1 cellular context compared by ENCODE assay signal in the genomic region with DNA sequence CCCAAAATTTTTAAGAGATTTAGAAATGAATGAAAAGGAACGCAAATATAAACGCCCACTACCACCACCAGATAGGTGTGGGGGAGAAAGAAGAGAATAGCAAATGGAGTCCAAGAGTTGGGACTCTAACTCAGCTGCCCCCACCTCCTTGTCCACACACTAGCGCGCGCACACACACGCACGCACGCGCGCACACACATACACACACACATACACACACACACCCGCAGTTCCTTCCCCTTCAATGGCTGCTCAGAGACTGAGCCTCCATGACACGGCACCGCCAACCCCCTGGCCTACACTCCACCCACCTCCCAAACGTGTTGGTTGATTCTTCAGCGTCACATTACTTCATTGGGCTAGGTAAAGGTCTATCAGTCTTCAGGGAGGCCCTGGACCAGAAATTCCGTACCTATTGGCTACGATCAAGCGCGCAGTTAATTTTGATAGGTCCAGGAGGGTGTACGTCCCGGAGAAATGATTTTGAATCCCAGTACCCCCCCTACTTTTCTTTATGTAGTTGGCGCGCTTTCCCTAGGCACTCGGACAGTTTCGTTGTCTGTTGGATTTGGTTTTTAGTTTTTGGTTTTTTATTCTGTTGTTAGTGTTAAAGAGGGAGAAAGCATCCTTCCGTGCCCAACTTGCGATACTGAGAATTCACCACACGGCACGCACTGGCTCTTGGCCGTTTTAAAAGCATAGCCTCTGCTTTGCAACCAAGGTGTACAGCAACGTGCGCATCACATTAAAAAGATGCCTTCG.
TF ChIP-seq lines count a peak whose summit lies in the region.

A gene (minus strand): TSS at position 261 of the 762 bp plus-strand sequence. CDS start 326 bp downstream, outside the sequence.

TF ChIP-seq in HepG2, 621 proteins besides CTCF, POLR2A, EP300 and RAD21 (continued from another document and continues in another):
- TF ChIP-seq, protein P1, sequence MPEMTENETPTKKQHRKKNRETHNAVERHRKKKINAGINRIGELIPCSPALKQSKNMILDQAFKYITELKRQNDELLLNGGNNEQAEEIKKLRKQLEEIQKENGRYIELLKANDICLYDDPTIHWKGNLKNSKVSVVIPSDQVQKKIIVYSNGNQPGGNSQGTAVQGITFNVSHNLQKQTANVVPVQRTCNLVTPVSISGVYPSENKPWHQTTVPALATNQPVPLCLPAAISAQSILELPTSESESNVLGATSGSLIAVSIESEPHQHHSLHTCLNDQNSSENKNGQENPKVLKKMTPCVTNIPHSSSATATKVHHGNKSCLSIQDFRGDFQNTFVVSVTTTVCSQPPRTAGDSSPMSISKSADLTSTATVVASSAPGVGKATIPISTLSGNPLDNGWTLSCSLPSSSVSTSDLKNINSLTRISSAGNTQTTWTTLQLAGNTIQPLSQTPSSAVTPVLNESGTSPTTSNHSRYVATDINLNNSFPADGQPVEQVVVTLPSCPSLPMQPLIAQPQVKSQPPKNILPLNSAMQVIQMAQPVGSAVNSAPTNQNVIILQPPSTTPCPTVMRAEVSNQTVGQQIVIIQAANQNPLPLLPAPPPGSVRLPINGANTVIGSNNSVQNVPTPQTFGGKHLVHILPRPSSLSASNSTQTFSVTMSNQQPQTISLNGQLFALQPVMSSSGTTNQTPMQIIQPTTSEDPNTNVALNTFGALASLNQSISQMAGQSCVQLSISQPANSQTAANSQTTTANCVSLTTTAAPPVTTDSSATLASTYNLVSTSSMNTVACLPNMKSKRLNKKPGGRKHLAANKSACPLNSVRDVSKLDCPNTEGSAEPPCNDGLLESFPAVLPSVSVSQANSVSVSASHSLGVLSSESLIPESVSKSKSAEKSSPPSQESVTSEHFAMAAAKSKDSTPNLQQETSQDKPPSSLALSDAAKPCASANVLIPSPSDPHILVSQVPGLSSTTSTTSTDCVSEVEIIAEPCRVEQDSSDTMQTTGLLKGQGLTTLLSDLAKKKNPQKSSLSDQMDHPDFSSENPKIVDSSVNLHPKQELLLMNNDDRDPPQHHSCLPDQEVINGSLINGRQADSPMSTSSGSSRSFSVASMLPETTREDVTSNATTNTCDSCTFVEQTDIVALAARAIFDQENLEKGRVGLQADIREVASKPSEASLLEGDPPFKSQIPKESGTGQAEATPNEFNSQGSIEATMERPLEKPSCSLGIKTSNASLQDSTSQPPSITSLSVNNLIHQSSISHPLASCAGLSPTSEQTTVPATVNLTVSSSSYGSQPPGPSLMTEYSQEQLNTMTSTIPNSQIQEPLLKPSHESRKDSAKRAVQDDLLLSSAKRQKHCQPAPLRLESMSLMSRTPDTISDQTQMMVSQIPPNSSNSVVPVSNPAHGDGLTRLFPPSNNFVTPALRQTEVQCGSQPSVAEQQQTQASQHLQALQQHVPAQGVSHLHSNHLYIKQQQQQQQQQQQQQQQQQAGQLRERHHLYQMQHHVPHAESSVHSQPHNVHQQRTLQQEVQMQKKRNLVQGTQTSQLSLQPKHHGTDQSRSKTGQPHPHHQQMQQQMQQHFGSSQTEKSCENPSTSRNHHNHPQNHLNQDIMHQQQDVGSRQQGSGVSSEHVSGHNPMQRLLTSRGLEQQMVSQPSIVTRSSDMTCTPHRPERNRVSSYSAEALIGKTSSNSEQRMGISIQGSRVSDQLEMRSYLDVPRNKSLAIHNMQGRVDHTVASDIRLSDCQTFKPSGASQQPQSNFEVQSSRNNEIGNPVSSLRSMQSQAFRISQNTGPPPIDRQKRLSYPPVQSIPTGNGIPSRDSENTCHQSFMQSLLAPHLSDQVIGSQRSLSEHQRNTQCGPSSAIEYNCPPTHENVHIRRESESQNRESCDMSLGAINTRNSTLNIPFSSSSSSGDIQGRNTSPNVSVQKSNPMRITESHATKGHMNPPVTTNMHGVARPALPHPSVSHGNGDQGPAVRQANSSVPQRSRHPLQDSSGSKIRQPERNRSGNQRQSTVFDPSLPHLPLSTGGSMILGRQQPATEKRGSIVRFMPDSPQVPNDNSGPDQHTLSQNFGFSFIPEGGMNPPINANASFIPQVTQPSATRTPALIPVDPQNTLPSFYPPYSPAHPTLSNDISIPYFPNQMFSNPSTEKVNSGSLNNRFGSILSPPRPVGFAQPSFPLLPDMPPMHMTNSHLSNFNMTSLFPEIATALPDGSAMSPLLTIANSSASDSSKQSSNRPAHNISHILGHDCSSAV (CRISPR knock-in tag; IDR thresholded peaks at IDR 0.05; ENCODE audit: borderline replicate concordance): no peak
- TF ChIP-seq, protein P2, sequence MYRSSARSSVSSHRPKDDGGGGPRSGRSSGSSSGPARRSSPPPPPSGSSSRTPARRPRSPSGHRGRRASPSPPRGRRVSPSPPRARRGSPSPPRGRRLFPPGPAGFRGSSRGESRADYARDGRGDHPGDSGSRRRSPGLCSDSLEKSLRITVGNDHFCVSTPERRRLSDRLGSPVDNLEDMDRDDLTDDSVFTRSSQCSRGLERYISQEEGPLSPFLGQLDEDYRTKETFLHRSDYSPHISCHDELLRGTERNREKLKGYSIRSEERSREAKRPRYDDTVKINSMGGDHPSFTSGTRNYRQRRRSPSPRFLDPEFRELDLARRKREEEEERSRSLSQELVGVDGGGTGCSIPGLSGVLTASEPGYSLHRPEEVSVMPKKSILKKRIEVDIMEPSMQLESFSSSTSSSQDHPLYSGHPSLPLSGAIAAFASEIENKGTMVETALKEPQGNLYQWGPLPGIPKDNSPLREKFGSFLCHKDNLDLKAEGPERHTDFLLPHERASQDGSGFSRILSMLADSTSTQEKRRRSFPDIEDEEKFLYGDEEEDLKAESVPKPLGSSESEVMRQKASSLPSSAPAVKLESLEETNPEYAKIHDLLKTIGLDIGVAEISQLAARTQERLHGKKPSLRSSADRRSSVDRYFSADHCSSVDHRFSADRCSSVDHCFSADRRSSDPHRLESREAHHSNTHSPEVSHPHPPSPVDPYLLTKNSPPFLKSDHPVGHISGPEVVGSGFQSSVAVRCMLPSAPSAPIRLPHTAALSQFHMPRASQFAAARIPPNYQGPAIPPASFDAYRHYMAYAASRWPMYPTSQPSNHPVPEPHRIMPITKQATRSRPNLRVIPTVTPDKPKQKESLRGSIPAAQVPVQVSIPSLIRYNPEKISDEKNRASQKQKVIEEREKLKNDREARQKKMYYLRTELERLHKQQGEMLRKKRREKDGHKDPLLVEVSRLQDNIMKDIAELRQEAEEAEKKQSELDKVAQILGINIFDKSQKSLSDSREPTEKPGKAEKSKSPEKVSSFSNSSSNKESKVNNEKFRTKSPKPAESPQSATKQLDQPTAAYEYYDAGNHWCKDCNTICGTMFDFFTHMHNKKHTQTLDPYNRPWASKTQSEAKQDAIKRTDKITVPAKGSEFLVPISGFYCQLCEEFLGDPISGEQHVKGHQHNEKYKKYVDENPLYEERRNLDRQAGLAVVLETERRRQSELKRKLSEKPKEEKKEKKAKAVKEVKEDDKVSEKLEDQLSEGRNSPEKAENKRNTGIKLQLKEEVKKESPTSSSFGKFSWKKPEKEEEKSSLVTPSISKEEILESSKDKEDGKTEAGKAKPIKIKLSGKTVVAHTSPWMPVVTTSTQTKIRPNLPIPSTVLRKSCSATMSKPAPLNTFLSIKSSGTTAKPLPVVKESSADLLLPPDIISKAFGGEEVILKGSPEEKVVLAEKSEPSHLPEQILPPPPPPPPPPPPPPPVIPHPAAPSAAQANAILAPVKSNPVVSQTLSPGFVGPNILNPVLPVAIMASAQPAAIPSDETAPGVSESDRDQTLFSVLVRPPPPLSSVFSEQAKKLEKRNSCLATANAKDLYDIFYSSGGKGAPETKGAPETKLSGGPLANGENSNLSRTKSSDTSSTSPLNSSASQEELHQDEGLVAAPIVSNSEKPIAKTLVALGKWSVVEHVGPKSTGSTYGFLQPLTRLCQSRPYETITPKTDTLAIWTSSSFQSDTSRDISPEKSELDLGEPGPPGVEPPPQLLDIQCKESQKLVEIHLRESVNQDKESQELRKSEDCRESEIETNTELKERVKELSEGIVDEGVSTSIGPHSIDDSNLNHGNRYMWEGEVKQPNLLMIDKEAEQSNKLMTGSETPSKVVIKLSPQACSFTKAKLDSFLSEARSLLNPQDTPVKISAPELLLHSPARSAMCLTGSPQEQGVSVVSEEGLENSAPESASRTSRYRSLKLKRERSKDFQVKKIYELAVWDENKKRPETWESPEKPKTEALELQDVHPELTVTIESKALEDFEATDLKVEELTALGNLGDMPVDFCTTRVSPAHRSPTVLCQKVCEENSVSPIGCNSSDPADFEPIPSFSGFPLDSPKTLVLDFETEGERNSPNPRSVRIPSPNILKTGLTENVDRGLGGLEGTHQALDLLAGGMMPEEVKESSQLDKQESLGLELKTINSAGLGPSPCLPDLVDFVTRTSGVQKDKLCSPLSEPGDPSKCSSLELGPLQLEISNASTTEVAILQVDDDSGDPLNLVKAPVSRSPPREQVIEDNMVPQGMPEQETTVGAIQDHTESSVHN (CRISPR knock-in tag; IDR thresholded peaks at IDR 0.05): no peak
- TF ChIP-seq, protein P3, sequence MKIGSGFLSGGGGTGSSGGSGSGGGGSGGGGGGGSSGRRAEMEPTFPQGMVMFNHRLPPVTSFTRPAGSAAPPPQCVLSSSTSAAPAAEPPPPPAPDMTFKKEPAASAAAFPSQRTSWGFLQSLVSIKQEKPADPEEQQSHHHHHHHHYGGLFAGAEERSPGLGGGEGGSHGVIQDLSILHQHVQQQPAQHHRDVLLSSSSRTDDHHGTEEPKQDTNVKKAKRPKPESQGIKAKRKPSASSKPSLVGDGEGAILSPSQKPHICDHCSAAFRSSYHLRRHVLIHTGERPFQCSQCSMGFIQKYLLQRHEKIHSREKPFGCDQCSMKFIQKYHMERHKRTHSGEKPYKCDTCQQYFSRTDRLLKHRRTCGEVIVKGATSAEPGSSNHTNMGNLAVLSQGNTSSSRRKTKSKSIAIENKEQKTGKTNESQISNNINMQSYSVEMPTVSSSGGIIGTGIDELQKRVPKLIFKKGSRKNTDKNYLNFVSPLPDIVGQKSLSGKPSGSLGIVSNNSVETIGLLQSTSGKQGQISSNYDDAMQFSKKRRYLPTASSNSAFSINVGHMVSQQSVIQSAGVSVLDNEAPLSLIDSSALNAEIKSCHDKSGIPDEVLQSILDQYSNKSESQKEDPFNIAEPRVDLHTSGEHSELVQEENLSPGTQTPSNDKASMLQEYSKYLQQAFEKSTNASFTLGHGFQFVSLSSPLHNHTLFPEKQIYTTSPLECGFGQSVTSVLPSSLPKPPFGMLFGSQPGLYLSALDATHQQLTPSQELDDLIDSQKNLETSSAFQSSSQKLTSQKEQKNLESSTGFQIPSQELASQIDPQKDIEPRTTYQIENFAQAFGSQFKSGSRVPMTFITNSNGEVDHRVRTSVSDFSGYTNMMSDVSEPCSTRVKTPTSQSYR (CRISPR knock-in tag; IDR thresholded peaks at IDR 0.05; ENCODE audit: borderline replicate concordance): peak; percentile 13; the same call in 1 of the 2 replicates
- peak; percentile 72; the same call in 1 of the 2 replicates for TF ChIP-seq HOXA7 (CRISPR knock-in tag; IDR thresholded peaks at IDR 0.05)
- TF ChIP-seq RFXAP (CRISPR knock-in tag; IDR thresholded peaks at IDR 0.05; ENCODE audit: borderline replicate concordance): peak; percentile 87; the same call in 1 of the 2 replicates
- TF ChIP-seq, protein P4, sequence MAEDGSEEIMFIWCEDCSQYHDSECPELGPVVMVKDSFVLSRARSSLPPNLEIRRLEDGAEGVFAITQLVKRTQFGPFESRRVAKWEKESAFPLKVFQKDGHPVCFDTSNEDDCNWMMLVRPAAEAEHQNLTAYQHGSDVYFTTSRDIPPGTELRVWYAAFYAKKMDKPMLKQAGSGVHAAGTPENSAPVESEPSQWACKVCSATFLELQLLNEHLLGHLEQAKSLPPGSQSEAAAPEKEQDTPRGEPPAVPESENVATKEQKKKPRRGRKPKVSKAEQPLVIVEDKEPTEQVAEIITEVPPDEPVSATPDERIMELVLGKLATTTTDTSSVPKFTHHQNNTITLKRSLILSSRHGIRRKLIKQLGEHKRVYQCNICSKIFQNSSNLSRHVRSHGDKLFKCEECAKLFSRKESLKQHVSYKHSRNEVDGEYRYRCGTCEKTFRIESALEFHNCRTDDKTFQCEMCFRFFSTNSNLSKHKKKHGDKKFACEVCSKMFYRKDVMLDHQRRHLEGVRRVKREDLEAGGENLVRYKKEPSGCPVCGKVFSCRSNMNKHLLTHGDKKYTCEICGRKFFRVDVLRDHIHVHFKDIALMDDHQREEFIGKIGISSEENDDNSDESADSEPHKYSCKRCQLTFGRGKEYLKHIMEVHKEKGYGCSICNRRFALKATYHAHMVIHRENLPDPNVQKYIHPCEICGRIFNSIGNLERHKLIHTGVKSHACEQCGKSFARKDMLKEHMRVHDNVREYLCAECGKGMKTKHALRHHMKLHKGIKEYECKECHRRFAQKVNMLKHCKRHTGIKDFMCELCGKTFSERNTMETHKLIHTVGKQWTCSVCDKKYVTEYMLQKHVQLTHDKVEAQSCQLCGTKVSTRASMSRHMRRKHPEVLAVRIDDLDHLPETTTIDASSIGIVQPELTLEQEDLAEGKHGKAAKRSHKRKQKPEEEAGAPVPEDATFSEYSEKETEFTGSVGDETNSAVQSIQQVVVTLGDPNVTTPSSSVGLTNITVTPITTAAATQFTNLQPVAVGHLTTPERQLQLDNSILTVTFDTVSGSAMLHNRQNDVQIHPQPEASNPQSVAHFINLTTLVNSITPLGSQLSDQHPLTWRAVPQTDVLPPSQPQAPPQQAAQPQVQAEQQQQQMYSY (CRISPR knock-in tag; IDR thresholded peaks at IDR 0.05): no peak
- TF ChIP-seq, protein P5, sequence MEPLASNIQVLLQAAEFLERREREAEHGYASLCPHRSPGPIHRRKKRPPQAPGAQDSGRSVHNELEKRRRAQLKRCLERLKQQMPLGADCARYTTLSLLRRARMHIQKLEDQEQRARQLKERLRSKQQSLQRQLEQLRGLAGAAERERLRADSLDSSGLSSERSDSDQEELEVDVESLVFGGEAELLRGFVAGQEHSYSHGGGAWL (CRISPR knock-in tag; IDR thresholded peaks at IDR 0.05): peak; percentile 41; the same call in 1 of the 2 replicates
- no peak for TF ChIP-seq CC2D1A (CRISPR knock-in tag; IDR thresholded peaks at IDR 0.05)
- no peak for TF ChIP-seq PHF21A (CRISPR knock-in tag; IDR thresholded peaks at IDR 0.05)
- TF ChIP-seq, protein P6, sequence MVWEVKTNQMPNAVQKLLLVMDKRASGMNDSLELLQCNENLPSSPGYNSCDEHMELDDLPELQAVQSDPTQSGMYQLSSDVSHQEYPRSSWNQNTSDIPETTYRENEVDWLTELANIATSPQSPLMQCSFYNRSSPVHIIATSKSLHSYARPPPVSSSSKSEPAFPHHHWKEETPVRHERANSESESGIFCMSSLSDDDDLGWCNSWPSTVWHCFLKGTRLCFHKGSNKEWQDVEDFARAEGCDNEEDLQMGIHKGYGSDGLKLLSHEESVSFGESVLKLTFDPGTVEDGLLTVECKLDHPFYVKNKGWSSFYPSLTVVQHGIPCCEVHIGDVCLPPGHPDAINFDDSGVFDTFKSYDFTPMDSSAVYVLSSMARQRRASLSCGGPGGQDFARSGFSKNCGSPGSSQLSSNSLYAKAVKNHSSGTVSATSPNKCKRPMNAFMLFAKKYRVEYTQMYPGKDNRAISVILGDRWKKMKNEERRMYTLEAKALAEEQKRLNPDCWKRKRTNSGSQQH (CRISPR knock-in tag; IDR thresholded peaks at IDR 0.05; ENCODE audit: low read depth): peak; percentile 46; the same call in 1 of the 2 replicates
